15 cellular contexts compared by ENCODE assay signal in the genomic region with DNA sequence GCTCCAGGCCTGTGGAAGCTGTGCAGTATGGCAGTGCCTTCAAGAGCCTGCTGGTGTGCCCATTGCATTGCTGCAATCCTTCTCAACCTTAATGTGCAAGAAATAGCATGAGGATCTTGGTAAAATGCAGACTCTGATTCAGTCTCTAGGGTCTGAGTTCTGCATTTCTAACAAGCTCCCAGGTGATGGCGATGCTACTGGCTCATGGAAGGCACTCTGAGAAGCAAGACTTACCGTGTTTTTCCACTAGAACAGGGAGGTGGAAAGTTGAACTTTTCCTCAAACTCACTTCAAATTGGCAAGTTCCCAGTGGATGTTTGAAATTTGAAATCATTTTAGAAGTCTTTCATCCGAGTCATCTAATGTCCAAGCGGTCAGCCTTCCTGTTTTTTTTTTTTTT.
DNase-seq lines count a peak whose midpoint lies in the region; ATAC-seq and TF ChIP-seq lines count a peak whose summit lies in the region.
"Had no signal": no experiment of that assay in that cellular context is flagged by ENCODE, and none has a peak within 500 bp of the region (broad histone marks: within the 10 kb centered on the region; RNA-seq: fewer than 3 reads in every experiment).

No MANE protein-coding gene starts in this region.

- DNase-seq in EL, result peak; percentile 23
- peak; percentile 50 for DNase-seq in iPS-NIHi11 (ENCODE audit: low spot score)
- DNase-seq in 8988T, result no peak
- DNase-seq in NCI-H128 (lab: John Stamatoyannopoulos, UW; ENCODE audit: unreplicated experiment), result no peak
- DNase-seq: activated CD8-positive, alpha-beta T cell treated with anti-CD3 and anti-CD28 coated beads, Interleukin-2, amount 10 ng/mL, durations not matched to agents 7 days and 5 days; activated naive CD4-positive, alpha-beta T cell treated with anti-CD3 and anti-CD28 coated beads for 36 hours; CD8-positive, alpha-beta memory T cell; HCEC 1CT; NCI-H524 treated with DMSO at 0.1 percent for 48 hours; T-cell had no signal

- TF ChIP-seq RAD21 in Ishikawa (IDR thresholded peaks at IDR 0.05; ENCODE audit: low read depth), result peak; percentile 8; the same call in 1 of the 2 replicates

- peak; percentile 40 for TF ChIP-seq CTCF in VCaP (conservative IDR thresholded peaks at IDR 0.05)

- no peak overlapping the region for H3K27ac ChIP-seq in VCaP
- H3K27ac ChIP-seq: coronary artery had no signal

- TF ChIP-seq EP300 in Ishikawa (IDR thresholded peaks at IDR 0.05; ENCODE audit: borderline replicate concordance), result no peak

- ATAC-seq in HG03432 (IDR thresholded peaks at IDR 0.05; ENCODE audit: unreplicated experiment) (no peak), GM21723 (IDR thresholded peaks at IDR 0.05; ENCODE audit: unreplicated experiment) (no peak)
- ATAC-seq: activated CD8-positive, alpha-beta T cell treated with anti-CD3 and anti-CD28 coated beads, Interleukin-2, amount 10 ng/mL, durations not matched to agents 7 days and 5 days; T-cell had no signal

TF ChIP-seq in Ishikawa, 13 proteins besides CTCF, POLR2A, EP300 and RAD21:
- no peak for TF ChIP-seq CREB1 (IDR thresholded peaks at IDR 0.05; ENCODE audit: low read depth)
- no peak for TF ChIP-seq TEAD4 (IDR thresholded peaks at IDR 0.05)
- TF ChIP-seq TAF1 (IDR thresholded peaks at IDR 0.05; ENCODE audit: low read depth), result no peak
- no peak for TF ChIP-seq EGR1 (IDR thresholded peaks at IDR 0.05)
- TF ChIP-seq, protein P1, sequence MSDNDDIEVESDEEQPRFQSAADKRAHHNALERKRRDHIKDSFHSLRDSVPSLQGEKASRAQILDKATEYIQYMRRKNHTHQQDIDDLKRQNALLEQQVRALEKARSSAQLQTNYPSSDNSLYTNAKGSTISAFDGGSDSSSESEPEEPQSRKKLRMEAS (IDR thresholded peaks at IDR 0.05), result no peak
- TF ChIP-seq, protein P2, sequence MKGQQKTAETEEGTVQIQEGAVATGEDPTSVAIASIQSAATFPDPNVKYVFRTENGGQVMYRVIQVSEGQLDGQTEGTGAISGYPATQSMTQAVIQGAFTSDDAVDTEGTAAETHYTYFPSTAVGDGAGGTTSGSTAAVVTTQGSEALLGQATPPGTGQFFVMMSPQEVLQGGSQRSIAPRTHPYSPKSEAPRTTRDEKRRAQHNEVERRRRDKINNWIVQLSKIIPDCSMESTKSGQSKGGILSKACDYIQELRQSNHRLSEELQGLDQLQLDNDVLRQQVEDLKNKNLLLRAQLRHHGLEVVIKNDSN (IDR thresholded peaks at IDR 0.05), result no peak
- no peak for TF ChIP-seq TCF12 (IDR thresholded peaks at IDR 0.05; ENCODE audit: low read depth)
- no peak for TF ChIP-seq ZBTB7A (IDR thresholded peaks at IDR 0.05; ENCODE audit: low read depth)
- TF ChIP-seq CEBPB (IDR thresholded peaks at IDR 0.05), result no peak

Comparison
In these comparisons a context has a peak if more than half of its experiments do, and no peak if none do; other contexts are left out.
1. DNase-seq: peak in EL (single experiment) and iPS-NIHi11 (single experiment); none in 8988T (single experiment) and NCI-H128 (single experiment).